In the genomic region with DNA sequence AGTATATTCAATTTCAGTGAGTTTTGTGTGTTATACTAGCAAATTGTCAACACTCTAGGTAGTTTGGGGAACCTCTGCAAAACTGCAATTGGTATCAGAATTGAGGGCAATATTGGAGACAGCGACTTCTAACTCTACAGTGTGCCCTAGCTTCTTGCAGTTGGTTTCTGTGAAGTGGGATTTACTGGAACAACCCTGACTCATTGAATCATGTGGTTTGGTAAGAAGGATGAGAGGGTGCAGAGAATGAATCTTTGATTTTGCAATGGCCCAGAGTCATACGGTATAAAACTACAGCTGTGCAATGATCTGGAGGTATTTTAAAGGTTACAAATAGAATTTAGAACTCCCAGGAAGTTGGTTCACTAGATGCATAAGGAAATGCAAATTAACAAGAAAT, we compare ENCODE assay signal across 10 cellular contexts.
A peak's percentile ranks its signal among the peaks of the same experiment; 100 is the strongest.
DNase-seq lines count a peak whose midpoint lies in the region; ATAC-seq and TF ChIP-seq lines count a peak whose summit lies in the region.
"Had no signal": no experiment of that assay in that cellular context is flagged by ENCODE, and none has a peak within 500 bp of the region (broad histone marks: within the 10 kb centered on the region; RNA-seq: fewer than 3 reads in every experiment).

No MANE protein-coding gene starts in this region.

- peak; percentile 83 for ATAC-seq in foreskin keratinocyte
- no peak for ATAC-seq in HG02938 (IDR thresholded peaks at IDR 0.05; ENCODE audit: unreplicated experiment)

- no peak for TF ChIP-seq CTCF in A673 (conservative IDR thresholded peaks at IDR 0.05; ENCODE audit: low read depth, low read length)
- TF ChIP-seq CTCF in WI38 (IDR thresholded peaks at IDR 0.05; ENCODE audit: low read depth, low read length), result no peak
- TF ChIP-seq CTCF in foreskin keratinocyte (conservative IDR thresholded peaks at IDR 0.05), result no peak

- CTCF ChIA-PET in A673 (lab: Charles Lee), result no interaction called here

- DNase-seq in A673 (ENCODE audit: low spot score) (no peak), HCEC 1CT (peak; percentile 87), foreskin keratinocyte (peak; percentile 21 to 60), cortex of kidney (lab: John Stamatoyannopoulos, UW) (no peak), posterior vena cava (ENCODE audit: low spot score) (no peak), NCI-H82 treated with DMSO at 0.1 percent for 48 hours (lab: John Stamatoyannopoulos, UW; ENCODE audit: unreplicated experiment) (no peak)
- DNase-seq: GF-D8, H7 had no signal

- POLR2A ChIA-PET in A673 (lab: Charles Lee; ENCODE audit: low non-redundant PET), result interaction anchor here (0.7 kb wide), 1 partner anchor 49 kb away, joined by 3 read pairs; no protein-coding TSS in a partner anchor

- H3K27ac ChIP-seq in A673 (ENCODE audit: low read depth, low read length, poor library complexity, severe bottlenecking) (no peak overlapping the region), foreskin keratinocyte (no peak overlapping the region)

- BruUV-seq in A673 (replicated peaks; lab: Mats Ljungman, UMichigan), result no TSS peak

- H3K4me1 ChIP-seq in A673 (ENCODE audit: insufficient read depth, low read length, poor library complexity, severe bottlenecking) (no peaks in the 10 kb centered on the region), foreskin keratinocyte (no peaks in the 10 kb centered on the region)

- intact Hi-C loops in A673 (cut with micrococcal nuclease; ENCODE audit: unreplicated experiment), result no loop called here
- intact Hi-C loops in posterior vena cava (cut with DNase I), result no loop called here

- no peaks in the 10 kb centered on the region for H3K36me3 ChIP-seq in A673 (ENCODE audit: insufficient read depth, low read length, poor library complexity, severe bottlenecking)

- H3K27me3 ChIP-seq in A673 (replicated peaks; ENCODE audit: insufficient read depth, low read depth, low read length, poor library complexity), result no peaks in the 10 kb centered on the region
- H3K27me3 ChIP-seq in foreskin keratinocyte, result no peaks in the 10 kb centered on the region

- peak overlapping the region; percentile 31 for H3K4me3 ChIP-seq in A673 (ENCODE audit: low read depth, low read length, poor library complexity, severe bottlenecking)
- H3K4me3 ChIP-seq in WI38 (ENCODE audit: low read depth, low read length), result peak overlapping the region; percentile 45

- no peaks in the 10 kb centered on the region for H3K9me3 ChIP-seq in A673 (ENCODE audit: low read depth, low read length, poor library complexity, severe bottlenecking)

Comparison
In these comparisons a context has a peak if more than half of its experiments do, and no peak if none do; other contexts are left out.
1. DNase-seq: peak in HCEC 1CT (single experiment) and foreskin keratinocyte (2 of 2); none in A673 (single experiment), cortex of kidney (single experiment), posterior vena cava (single experiment) and NCI-H82 treated with DMSO at 0.1 percent for 48 hours (single experiment).